ENCODE assay signal across 1 cellular context in the genomic region with DNA sequence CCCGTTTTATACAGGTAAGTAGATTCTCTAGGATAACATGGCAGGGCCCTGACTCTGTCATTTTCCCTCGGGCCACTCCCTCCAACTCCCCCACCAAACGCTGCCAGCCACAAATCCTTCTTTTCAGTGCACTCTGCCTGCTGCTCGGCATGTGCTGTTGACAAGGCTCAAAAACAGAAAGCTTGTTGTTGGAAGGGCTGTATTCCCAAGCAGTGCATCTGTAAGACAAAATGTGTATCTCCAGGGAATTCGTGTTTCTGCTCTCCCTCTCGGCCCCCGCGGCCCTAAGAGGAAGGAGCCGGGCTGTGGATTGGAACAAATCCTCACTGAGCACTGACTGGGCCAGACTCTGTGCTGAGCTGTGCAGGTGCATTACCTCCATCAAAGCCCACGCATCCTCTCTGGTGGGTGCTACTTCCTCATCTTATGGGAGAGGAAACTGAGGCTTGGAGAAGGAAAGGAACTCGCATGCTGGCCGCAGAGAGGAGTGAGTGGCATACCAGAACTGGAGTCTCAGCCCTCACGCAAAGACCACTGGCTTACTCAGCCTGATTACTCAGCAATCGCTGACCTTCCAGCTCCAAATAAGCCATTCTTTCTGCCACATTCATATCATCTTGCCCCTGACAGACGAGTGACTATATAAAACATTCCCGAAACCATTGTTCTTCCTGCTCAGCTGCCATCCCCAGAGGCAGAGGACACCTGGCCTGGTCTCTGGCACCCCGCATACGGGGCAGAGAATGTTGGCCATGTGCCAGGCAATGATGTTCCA.
TF ChIP-seq lines count a peak whose summit lies in the region.

No MANE protein-coding gene starts in this region.

TF ChIP-seq in H1, 55 proteins besides CTCF, POLR2A, EP300 and RAD21:
- TF ChIP-seq POLR2AphosphoS5 (IDR thresholded peaks at IDR 0.05; ENCODE audit: low read depth, low read length) (no peak), ZNF274 (IDR thresholded peaks at IDR 0.05; ENCODE audit: borderline replicate concordance, extremely low read depth, low read length) (no peak), PHF8 (conservative IDR thresholded peaks at IDR 0.05; ENCODE audit: low read depth, low read length) (no peak), KDM1A (IDR thresholded peaks at IDR 0.05; ENCODE audit: borderline replicate concordance, low read length) (no peak), CBX5 (IDR thresholded peaks at IDR 0.05; ENCODE audit: low read depth, low read length) (no peak), SIRT6 (IDR thresholded peaks at IDR 0.05; ENCODE audit: low read length) (no peak), NANOG (IDR thresholded peaks at IDR 0.05; ENCODE audit: insufficient read depth, low read depth, low read length, poor library complexity, severe bottlenecking) (no peak), BACH1 (IDR thresholded peaks at IDR 0.05; ENCODE audit: low read length) (no peak), HDAC6 (IDR thresholded peaks at IDR 0.05; ENCODE audit: low read depth, low read length) (no peak), GABPA (IDR thresholded peaks at IDR 0.05; ENCODE audit: borderline replicate concordance, insufficient read depth, low read length) (no peak)
- TF ChIP-seq, protein P1, sequence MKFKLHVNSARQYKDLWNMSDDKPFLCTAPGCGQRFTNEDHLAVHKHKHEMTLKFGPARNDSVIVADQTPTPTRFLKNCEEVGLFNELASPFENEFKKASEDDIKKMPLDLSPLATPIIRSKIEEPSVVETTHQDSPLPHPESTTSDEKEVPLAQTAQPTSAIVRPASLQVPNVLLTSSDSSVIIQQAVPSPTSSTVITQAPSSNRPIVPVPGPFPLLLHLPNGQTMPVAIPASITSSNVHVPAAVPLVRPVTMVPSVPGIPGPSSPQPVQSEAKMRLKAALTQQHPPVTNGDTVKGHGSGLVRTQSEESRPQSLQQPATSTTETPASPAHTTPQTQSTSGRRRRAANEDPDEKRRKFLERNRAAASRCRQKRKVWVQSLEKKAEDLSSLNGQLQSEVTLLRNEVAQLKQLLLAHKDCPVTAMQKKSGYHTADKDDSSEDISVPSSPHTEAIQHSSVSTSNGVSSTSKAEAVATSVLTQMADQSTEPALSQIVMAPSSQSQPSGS (IDR thresholded peaks at IDR 0.05; ENCODE audit: low read length) = no peak
- TF ChIP-seq, protein P2, sequence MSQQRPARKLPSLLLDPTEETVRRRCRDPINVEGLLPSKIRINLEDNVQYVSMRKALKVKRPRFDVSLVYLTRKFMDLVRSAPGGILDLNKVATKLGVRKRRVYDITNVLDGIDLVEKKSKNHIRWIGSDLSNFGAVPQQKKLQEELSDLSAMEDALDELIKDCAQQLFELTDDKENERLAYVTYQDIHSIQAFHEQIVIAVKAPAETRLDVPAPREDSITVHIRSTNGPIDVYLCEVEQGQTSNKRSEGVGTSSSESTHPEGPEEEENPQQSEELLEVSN (IDR thresholded peaks at IDR 0.05) = no peak
- TF ChIP-seq, protein P3, sequence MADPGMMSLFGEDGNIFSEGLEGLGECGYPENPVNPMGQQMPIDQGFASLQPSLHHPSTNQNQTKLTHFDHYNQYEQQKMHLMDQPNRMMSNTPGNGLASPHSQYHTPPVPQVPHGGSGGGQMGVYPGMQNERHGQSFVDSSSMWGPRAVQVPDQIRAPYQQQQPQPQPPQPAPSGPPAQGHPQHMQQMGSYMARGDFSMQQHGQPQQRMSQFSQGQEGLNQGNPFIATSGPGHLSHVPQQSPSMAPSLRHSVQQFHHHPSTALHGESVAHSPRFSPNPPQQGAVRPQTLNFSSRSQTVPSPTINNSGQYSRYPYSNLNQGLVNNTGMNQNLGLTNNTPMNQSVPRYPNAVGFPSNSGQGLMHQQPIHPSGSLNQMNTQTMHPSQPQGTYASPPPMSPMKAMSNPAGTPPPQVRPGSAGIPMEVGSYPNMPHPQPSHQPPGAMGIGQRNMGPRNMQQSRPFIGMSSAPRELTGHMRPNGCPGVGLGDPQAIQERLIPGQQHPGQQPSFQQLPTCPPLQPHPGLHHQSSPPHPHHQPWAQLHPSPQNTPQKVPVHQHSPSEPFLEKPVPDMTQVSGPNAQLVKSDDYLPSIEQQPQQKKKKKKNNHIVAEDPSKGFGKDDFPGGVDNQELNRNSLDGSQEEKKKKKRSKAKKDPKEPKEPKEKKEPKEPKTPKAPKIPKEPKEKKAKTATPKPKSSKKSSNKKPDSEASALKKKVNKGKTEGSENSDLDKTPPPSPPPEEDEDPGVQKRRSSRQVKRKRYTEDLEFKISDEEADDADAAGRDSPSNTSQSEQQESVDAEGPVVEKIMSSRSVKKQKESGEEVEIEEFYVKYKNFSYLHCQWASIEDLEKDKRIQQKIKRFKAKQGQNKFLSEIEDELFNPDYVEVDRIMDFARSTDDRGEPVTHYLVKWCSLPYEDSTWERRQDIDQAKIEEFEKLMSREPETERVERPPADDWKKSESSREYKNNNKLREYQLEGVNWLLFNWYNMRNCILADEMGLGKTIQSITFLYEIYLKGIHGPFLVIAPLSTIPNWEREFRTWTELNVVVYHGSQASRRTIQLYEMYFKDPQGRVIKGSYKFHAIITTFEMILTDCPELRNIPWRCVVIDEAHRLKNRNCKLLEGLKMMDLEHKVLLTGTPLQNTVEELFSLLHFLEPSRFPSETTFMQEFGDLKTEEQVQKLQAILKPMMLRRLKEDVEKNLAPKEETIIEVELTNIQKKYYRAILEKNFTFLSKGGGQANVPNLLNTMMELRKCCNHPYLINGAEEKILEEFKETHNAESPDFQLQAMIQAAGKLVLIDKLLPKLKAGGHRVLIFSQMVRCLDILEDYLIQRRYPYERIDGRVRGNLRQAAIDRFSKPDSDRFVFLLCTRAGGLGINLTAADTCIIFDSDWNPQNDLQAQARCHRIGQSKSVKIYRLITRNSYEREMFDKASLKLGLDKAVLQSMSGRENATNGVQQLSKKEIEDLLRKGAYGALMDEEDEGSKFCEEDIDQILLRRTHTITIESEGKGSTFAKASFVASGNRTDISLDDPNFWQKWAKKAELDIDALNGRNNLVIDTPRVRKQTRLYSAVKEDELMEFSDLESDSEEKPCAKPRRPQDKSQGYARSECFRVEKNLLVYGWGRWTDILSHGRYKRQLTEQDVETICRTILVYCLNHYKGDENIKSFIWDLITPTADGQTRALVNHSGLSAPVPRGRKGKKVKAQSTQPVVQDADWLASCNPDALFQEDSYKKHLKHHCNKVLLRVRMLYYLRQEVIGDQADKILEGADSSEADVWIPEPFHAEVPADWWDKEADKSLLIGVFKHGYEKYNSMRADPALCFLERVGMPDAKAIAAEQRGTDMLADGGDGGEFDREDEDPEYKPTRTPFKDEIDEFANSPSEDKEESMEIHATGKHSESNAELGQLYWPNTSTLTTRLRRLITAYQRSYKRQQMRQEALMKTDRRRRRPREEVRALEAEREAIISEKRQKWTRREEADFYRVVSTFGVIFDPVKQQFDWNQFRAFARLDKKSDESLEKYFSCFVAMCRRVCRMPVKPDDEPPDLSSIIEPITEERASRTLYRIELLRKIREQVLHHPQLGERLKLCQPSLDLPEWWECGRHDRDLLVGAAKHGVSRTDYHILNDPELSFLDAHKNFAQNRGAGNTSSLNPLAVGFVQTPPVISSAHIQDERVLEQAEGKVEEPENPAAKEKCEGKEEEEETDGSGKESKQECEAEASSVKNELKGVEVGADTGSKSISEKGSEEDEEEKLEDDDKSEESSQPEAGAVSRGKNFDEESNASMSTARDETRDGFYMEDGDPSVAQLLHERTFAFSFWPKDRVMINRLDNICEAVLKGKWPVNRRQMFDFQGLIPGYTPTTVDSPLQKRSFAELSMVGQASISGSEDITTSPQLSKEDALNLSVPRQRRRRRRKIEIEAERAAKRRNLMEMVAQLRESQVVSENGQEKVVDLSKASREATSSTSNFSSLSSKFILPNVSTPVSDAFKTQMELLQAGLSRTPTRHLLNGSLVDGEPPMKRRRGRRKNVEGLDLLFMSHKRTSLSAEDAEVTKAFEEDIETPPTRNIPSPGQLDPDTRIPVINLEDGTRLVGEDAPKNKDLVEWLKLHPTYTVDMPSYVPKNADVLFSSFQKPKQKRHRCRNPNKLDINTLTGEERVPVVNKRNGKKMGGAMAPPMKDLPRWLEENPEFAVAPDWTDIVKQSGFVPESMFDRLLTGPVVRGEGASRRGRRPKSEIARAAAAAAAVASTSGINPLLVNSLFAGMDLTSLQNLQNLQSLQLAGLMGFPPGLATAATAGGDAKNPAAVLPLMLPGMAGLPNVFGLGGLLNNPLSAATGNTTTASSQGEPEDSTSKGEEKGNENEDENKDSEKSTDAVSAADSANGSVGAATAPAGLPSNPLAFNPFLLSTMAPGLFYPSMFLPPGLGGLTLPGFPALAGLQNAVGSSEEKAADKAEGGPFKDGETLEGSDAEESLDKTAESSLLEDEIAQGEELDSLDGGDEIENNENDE (IDR thresholded peaks at IDR 0.05; ENCODE audit: insufficient replicate concordance, low read length) = no peak
TF ChIP-seq in H1: peak in this region for 0.
